ENCODE assay signal across 14 cellular contexts in genomic region chr13:36973621-36974268, GRCh38. TPM values are rescaled to one million over a fixed set of nuclear protein-coding genes. Genes with fewer than 3 reads are reported as not detected.
A peak's percentile ranks its signal among the peaks of the same experiment; 100 is the strongest.
DNase-seq lines count a peak whose midpoint lies in the region; ATAC-seq, FAIRE-seq and TF ChIP-seq lines count a peak whose summit lies in the region.
"Had no signal": no experiment of that assay in that cellular context is flagged by ENCODE, and none has a peak within 500 bp of the region (broad histone marks: within the 10 kb centered on the region; RNA-seq: fewer than 3 reads in every experiment).

No MANE protein-coding gene starts in this region.

- TF ChIP-seq POLR2A in GM12878 (IDR thresholded peaks at IDR 0.05; ENCODE audit: low read depth, low read length) (no peak), Peyer's patch (IDR thresholded peaks at IDR 0.05) (no peak)

- SMC1A ChIA-PET in GM12878 (lab: Charles Lee; ENCODE audit: uncharacterized antibody, unreplicated experiment), result interaction anchor here (0.6 to 1.7 kb wide), 8 partner anchors 9 to 531 kb away, joined by 3 to 4 read pairs (median 3); no protein-coding TSS in a partner anchor

- H3K27ac ChIP-seq in GM12878 (ENCODE audit: control insufficient read depth, insufficient read depth), result no peak overlapping the region
- H3K27ac ChIP-seq in Peyer's patch, result no peak overlapping the region
- H3K27ac ChIP-seq: thoracic aorta had no signal

- RAD21 ChIA-PET in GM12878 (lab: Charles Lee; ENCODE audit: unreplicated experiment), result interaction anchor here (0.7 to 1.5 kb wide), 5 partner anchors 7 to 116 kb away, joined by 3 to 5 read pairs (median 3); no protein-coding TSS in a partner anchor

- DNase-seq in GM12878 (ENCODE audit: low read depth, low spot score) (no peak), epidermal melanocyte (ENCODE audit: insufficient read length, low spot score) (no peak), D721Med (ENCODE audit: insufficient read length, low spot score) (no peak), Peyer's patch (no peak)
- DNase-seq in activated T-helper 2 cell treated with anti-CD3 and anti-CD28 coated beads, Interferon-gamma antibody, Interleukin-2, Interleukin-4, amounts not matched to agents 10 μg/mL and 5 μg/mL and 100 μg/mL, durations not matched to agents 14 hours and 24 hours and 36 hours (ENCODE audit: low spot score), result no peak
- DNase-seq: DMS79; kidney; stimulated activated CD4-positive, alpha-beta T cell treated with anti-CD3 and anti-CD28 coated beads, Interleukin-2, amount 100 ng/mL, for 24 hours had no signal

- no peak for TF ChIP-seq EP300 in GM12878 (IDR thresholded peaks at IDR 0.05; ENCODE audit: borderline replicate concordance in 1 of 2, control insufficient read depth in 1 of 2, low read depth in 2 of 2, low read length in 2 of 2)

- H3K27me3 ChIP-seq in GM12878 (replicated peaks in 1 of 2; ENCODE audit: control insufficient read depth in 2 of 2, insufficient read depth in 2 of 2, low read length in 1 of 2) (no peaks in the 10 kb centered on the region), Peyer's patch (no peaks in the 10 kb centered on the region)

- BruUV-seq in GM12878 (replicated peaks; lab: Mats Ljungman, UMichigan), result no TSS peak

- CTCF ChIA-PET in GM12878 (lab: Yijun Ruan, JAX), result interaction anchor here (0.6 to 2.2 kb wide), 7 partner anchors 9 to 691 kb away, joined by 3 to 13 read pairs (median 3); partner anchors contain the start of gene EXOSC8

- H3K9ac ChIP-seq in GM12878 (ENCODE audit: control insufficient read depth, insufficient read depth, low read length), result no peak overlapping the region

- H2AFZ ChIP-seq in GM12878 (ENCODE audit: control insufficient read depth, low read depth, low read length), result no peak overlapping the region

- TF ChIP-seq RAD21 in GM12878 (IDR thresholded peaks at IDR 0.05; ENCODE audit: insufficient read depth, low read depth, low read length), result no peak

- H3K4me1 ChIP-seq in GM12878 (ENCODE audit: control insufficient read depth, insufficient read depth, low read length), result peaks cover 7% of the 10 kb centered on the region; the same call in 1 of the 2 replicates
- no peaks in the 10 kb centered on the region for H3K4me1 ChIP-seq in Peyer's patch

- FAIRE-seq in GM12878 (lab: Jason Lieb, UNC) (peak; percentile 35), D721Med (lab: Jason Lieb, UNC) (no peak)

- intact Hi-C loops in GM12878 (cut with micrococcal nuclease; ENCODE audit: unreplicated experiment), result no loop called here
- intact Hi-C loops in activated T-helper 2 cell treated with anti-CD3 and anti-CD28 coated beads, Interferon-gamma antibody, Interleukin-2, Interleukin-4, amounts not matched to agents 10 μg/mL and 5 μg/mL and 100 μg/mL, durations not matched to agents 14 hours and 24 hours and 36 hours (cut with micrococcal nuclease), result no loop called here

- no peaks in the 10 kb centered on the region; the same call in 1 of the 2 replicates for H3K79me2 ChIP-seq in GM12878 (ENCODE audit: control insufficient read depth, insufficient read depth, low read length)

- H3K27ac Mint-ChIP-seq in activated T-helper 2 cell treated with anti-CD3 and anti-CD28 coated beads, Interferon-gamma antibody, Interleukin-2, Interleukin-4, amounts not matched to agents 10 μg/mL and 5 μg/mL and 100 μg/mL, durations not matched to agents 14 hours and 24 hours and 36 hours, result no peak overlapping the region
- H3K27ac Mint-ChIP-seq: brain had no signal

- POLR2A ChIA-PET in GM12878 (lab: Charles Lee), result no interaction called here

- peaks cover 2% of the 10 kb centered on the region for H3K4me1 Mint-ChIP-seq in activated T-helper 2 cell treated with anti-CD3 and anti-CD28 coated beads, Interferon-gamma antibody, Interleukin-2, Interleukin-4, amounts not matched to agents 10 μg/mL and 5 μg/mL and 100 μg/mL, durations not matched to agents 14 hours and 24 hours and 36 hours (ENCODE audit: low read depth)
- H3K4me1 Mint-ChIP-seq: brain had no signal

- in situ Hi-C loops in GM12878 (cut with MboI), result no loop called here

- WGBS in GM12878 (ENCODE audit: insufficient coverage, insufficient replicate concordance, low lambda C conversion rate, missing lambda C conversion rate), result 11% methylated on average over 5 of the region's 5 CpGs

- peaks cover 56% of the 10 kb centered on the region for H3K36me3 Mint-ChIP-seq in activated T-helper 2 cell treated with anti-CD3 and anti-CD28 coated beads, Interferon-gamma antibody, Interleukin-2, Interleukin-4, amounts not matched to agents 10 μg/mL and 5 μg/mL and 100 μg/mL, durations not matched to agents 14 hours and 24 hours and 36 hours (ENCODE audit: low read depth)

- no peak overlapping the region for H3K4me3 Mint-ChIP-seq in activated T-helper 2 cell treated with anti-CD3 and anti-CD28 coated beads, Interferon-gamma antibody, Interleukin-2, Interleukin-4, amounts not matched to agents 10 μg/mL and 5 μg/mL and 100 μg/mL, durations not matched to agents 14 hours and 24 hours and 36 hours (ENCODE audit: low read depth)
- H3K4me3 Mint-ChIP-seq: brain had no signal

- TF ChIP-seq CTCF in GM12878 (IDR thresholded peaks at IDR 0.05 in 2 of 3, conservative IDR thresholded peaks at IDR 0.05 in 1 of 3; ENCODE audit: control insufficient read depth in 2 of 3, extremely low read depth in 1 of 3, insufficient read depth in 1 of 3, low read depth in 3 of 3, low read length in 3 of 3) (no peak), D721Med (IDR thresholded peaks at IDR 0.05; ENCODE audit: insufficient read depth, missing control alignments) (no peak), Peyer's patch (IDR thresholded peaks at IDR 0.05) (no peak)

- no peak overlapping the region for H3K4me3 ChIP-seq in GM12878
- H3K4me3 ChIP-seq in Peyer's patch, result no peak overlapping the region
- H3K4me3 ChIP-seq: thoracic aorta had no signal

- no peaks in the 10 kb centered on the region for H4K20me1 ChIP-seq in GM12878 (ENCODE audit: control insufficient read depth, insufficient read depth)

- H3K27me3 Mint-ChIP-seq in activated T-helper 2 cell treated with anti-CD3 and anti-CD28 coated beads, Interferon-gamma antibody, Interleukin-2, Interleukin-4, amounts not matched to agents 10 μg/mL and 5 μg/mL and 100 μg/mL, durations not matched to agents 14 hours and 24 hours and 36 hours (ENCODE audit: low read depth), result no peaks in the 10 kb centered on the region
- H3K27me3 Mint-ChIP-seq: brain had no signal

- H3K36me3 ChIP-seq in GM12878 (ENCODE audit: control insufficient read depth in 2 of 2, insufficient read depth in 2 of 2, low read length in 1 of 2) (peaks cover 0 to 3% of the 10 kb centered on the region in 2 experiments), Peyer's patch (peaks cover 0 to 65% (median 0%) of the 10 kb centered on the region in 3 donors)

- H3K4me2 ChIP-seq in GM12878 (ENCODE audit: control insufficient read depth, insufficient read depth), result peak overlapping the region; percentile 7; the same call in 1 of the 2 replicates

- ATAC-seq in GM18907 (IDR thresholded peaks at IDR 0.05; ENCODE audit: unreplicated experiment) (peak; percentile 91), GM21723 (IDR thresholded peaks at IDR 0.05; ENCODE audit: unreplicated experiment) (peak; percentile 93), HG03342 (IDR thresholded peaks at IDR 0.05; ENCODE audit: unreplicated experiment) (peak; percentile 70), GM12878 (peak; percentile 92)
- ATAC-seq: SK-N-SH treated with all-trans-retinoic acid at 6 μM for 48 hours had no signal

- peaks cover 5% of the 10 kb centered on the region; the same call in 2 of the 3 replicates for H3K9me3 ChIP-seq in GM12878 (replicated peaks; ENCODE audit: control insufficient read depth, insufficient read depth, low read length)
- H3K9me3 ChIP-seq in Peyer's patch, result no peaks in the 10 kb centered on the region
- H3K9me3 ChIP-seq: thoracic aorta had no signal

- peaks cover 12% of the 10 kb centered on the region for H3K9me3 Mint-ChIP-seq in activated T-helper 2 cell treated with anti-CD3 and anti-CD28 coated beads, Interferon-gamma antibody, Interleukin-2, Interleukin-4, amounts not matched to agents 10 μg/mL and 5 μg/mL and 100 μg/mL, durations not matched to agents 14 hours and 24 hours and 36 hours

RNA-seq across cellular contexts. Expression of gene ALG5, which starts 25.4 kb away (rescaled TPM):
- total RNA-seq in GM12878 (2013; cell fraction: nucleolus; rRNA removed), result 19.6 and 20.0 TPM in 2 replicates
- 42.6 and 45.1 TPM in 2 replicates for total RNA-seq in GM12878 (2014; rRNA removed)
- 42.4 and 43.6 TPM in 2 replicates for total RNA-seq in GM12878 (2014; rRNA removed; fragmentation: Illumina TruSeq; extraction: Trizol)
- 30.8 and 34.3 TPM in 2 replicates for total RNA-seq in GM12878 (2021)
- polyA plus RNA-seq in GM12878 (2011; ENCODE audit: low read depth), result 20.8 TPM
- 23.9 and 30.6 TPM in 2 replicates for polyA plus RNA-seq in GM12878 (2011; rRNA removed)
- polyA plus RNA-seq in GM12878 (2011; cell fraction: cytosol; rRNA removed), result 7.9 and 8.4 TPM in 2 replicates
- 12.7 and 13.2 TPM in 2 replicates for polyA plus RNA-seq in GM12878 (2011; cell fraction: nucleus; rRNA removed)
- 25.4 and 32.8 TPM in 2 replicates for polyA plus RNA-seq in GM12878 (2012)
- 38.9 and 41.3 TPM in 2 replicates for polyA plus RNA-seq in GM12878 (2014; fragmentation: Illumina TruSeq; extraction: Trizol)
- 10 to 100 TPM; 61.6 to 79.9 TPM for polyA plus RNA-seq in GM12878 (2014; fragmentation: Nextera tagmentation; extraction: Ambion mirVana)
- polyA plus RNA-seq in GM12878 (2014; rRNA removed), result 30.6 and 36.8 TPM in 2 replicates
- polyA plus RNA-seq in GM12878 (2016; fragmentation: Nextera tagmentation; extraction: Ambion mirVana), result 10 to 100 TPM; 71.3 to 82.2 TPM
- 5.9 and 6.3 TPM in 2 replicates for polyA minus RNA-seq in GM12878 (2011; rRNA and poly(A)+ RNA removed)
- polyA minus RNA-seq in GM12878 (2011; cell fraction: cytosol; rRNA and poly(A)+ RNA removed), result 3.3 and 6.4 TPM in 2 replicates
- polyA minus RNA-seq in GM12878 (2011; cell fraction: nucleus; rRNA and poly(A)+ RNA removed), result 34.2 and 40.4 TPM in 2 replicates
- total RNA-seq in activated T-helper 2 cell treated with anti-CD3 and anti-CD28 coated beads, Interferon-gamma antibody, Interleukin-2, Interleukin-4, amounts not matched to agents 10 μg/mL and 5 μg/mL and 100 μg/mL, durations not matched to agents 14 hours and 24 hours and 36 hours, result 45.6 and 49.8 TPM in 2 replicates
- 10 to 100 TPM; 21.3 to 25.4 (median 22.3) TPM for total RNA-seq in Peyer's patch

RNA-seq across cellular contexts. Expression of gene EXOSC8, which starts 26.8 kb away (rescaled TPM):
- 68.2 and 75.3 TPM in 2 replicates for total RNA-seq in GM12878 (2013; cell fraction: nucleolus; rRNA removed)
- 72.9 and 82.5 TPM in 2 replicates for total RNA-seq in GM12878 (2014; rRNA removed)
- 87.0 and 96.0 TPM in 2 replicates for total RNA-seq in GM12878 (2014; rRNA removed; fragmentation: Illumina TruSeq; extraction: Trizol)
- 68.5 and 69.0 TPM in 2 replicates for total RNA-seq in GM12878 (2021)
- polyA plus RNA-seq in GM12878 (2011; ENCODE audit: low read depth), result 69.5 TPM
- polyA plus RNA-seq in GM12878 (2011; rRNA removed), result 102 and 139 TPM in 2 replicates
- 52.8 and 64.0 TPM in 2 replicates for polyA plus RNA-seq in GM12878 (2011; cell fraction: cytosol; rRNA removed)
- 83.0 and 88.2 TPM in 2 replicates for polyA plus RNA-seq in GM12878 (2011; cell fraction: nucleus; rRNA removed)
- polyA plus RNA-seq in GM12878 (2012), result 64.0 and 86.5 TPM in 2 replicates
- 128 and 148 TPM in 2 replicates for polyA plus RNA-seq in GM12878 (2014; fragmentation: Illumina TruSeq; extraction: Trizol)
- polyA plus RNA-seq in GM12878 (2014; fragmentation: Nextera tagmentation; extraction: Ambion mirVana), result 100 to 1,000 TPM; 548 to 553 TPM
- 88.3 and 102 TPM in 2 replicates for polyA plus RNA-seq in GM12878 (2014; rRNA removed)
- polyA plus RNA-seq in GM12878 (2016; fragmentation: Nextera tagmentation; extraction: Ambion mirVana), result 100 to 1,000 TPM; 237 to 264 TPM
- polyA minus RNA-seq in GM12878 (2011; rRNA and poly(A)+ RNA removed), result 31.8 and 43.3 TPM in 2 replicates
- 19.8 and 21.8 TPM in 2 replicates for polyA minus RNA-seq in GM12878 (2011; cell fraction: cytosol; rRNA and poly(A)+ RNA removed)
- polyA minus RNA-seq in GM12878 (2011; cell fraction: nucleus; rRNA and poly(A)+ RNA removed), result 18.9 and 21.9 TPM in 2 replicates
- 117 and 126 TPM in 2 replicates for total RNA-seq in activated T-helper 2 cell treated with anti-CD3 and anti-CD28 coated beads, Interferon-gamma antibody, Interleukin-2, Interleukin-4, amounts not matched to agents 10 μg/mL and 5 μg/mL and 100 μg/mL, durations not matched to agents 14 hours and 24 hours and 36 hours
- 10 to 100 TPM; 24.8 to 68.5 (median 25.3) TPM for total RNA-seq in Peyer's patch

RNA-seq across cellular contexts. Expression of gene SMAD9, which starts 53.7 kb away (rescaled TPM):
- not detected in 2 replicates for total RNA-seq in GM12878 (2013; cell fraction: nucleolus; rRNA removed)
- total RNA-seq in GM12878 (2014; rRNA removed), result not detected in 2 replicates
- not detected in 2 replicates for total RNA-seq in GM12878 (2014; rRNA removed; fragmentation: Illumina TruSeq; extraction: Trizol)
- 0.05 TPM in 1 of 2 replicates, not detected in the other for total RNA-seq in GM12878 (2021)
- polyA plus RNA-seq in GM12878 (2011; ENCODE audit: low read depth), result 0.10 TPM
- not detected in 2 replicates for polyA plus RNA-seq in GM12878 (2011; rRNA removed)
- polyA plus RNA-seq in GM12878 (2011; cell fraction: cytosol; rRNA removed), result not detected in 2 replicates
- not detected in 2 replicates for polyA plus RNA-seq in GM12878 (2011; cell fraction: nucleus; rRNA removed)
- polyA plus RNA-seq in GM12878 (2012), result 0.08 and 0.18 TPM in 2 replicates
- polyA plus RNA-seq in GM12878 (2014; fragmentation: Illumina TruSeq; extraction: Trizol), result not detected in 2 replicates
- polyA plus RNA-seq in GM12878 (2014; fragmentation: Nextera tagmentation; extraction: Ambion mirVana), result under 1 TPM; 0.22 to 0.69 TPM
- 0.03 TPM in 1 of 2 replicates, not detected in the other for polyA plus RNA-seq in GM12878 (2014; rRNA removed)
- under 1 TPM; 0.29 to 0.55 TPM for polyA plus RNA-seq in GM12878 (2016; fragmentation: Nextera tagmentation; extraction: Ambion mirVana)
- not detected in 2 replicates for polyA minus RNA-seq in GM12878 (2011; rRNA and poly(A)+ RNA removed)
- not detected in 2 replicates for polyA minus RNA-seq in GM12878 (2011; cell fraction: cytosol; rRNA and poly(A)+ RNA removed)
- polyA minus RNA-seq in GM12878 (2011; cell fraction: nucleus; rRNA and poly(A)+ RNA removed), result not detected in 2 replicates
- not detected in 2 replicates for total RNA-seq in activated T-helper 2 cell treated with anti-CD3 and anti-CD28 coated beads, Interferon-gamma antibody, Interleukin-2, Interleukin-4, amounts not matched to agents 10 μg/mL and 5 μg/mL and 100 μg/mL, durations not matched to agents 14 hours and 24 hours and 36 hours
- 10 to 100 TPM in 1 of 4 donors, 1 to 10 TPM in 3; 3.2 to 10.7 (median 4.0) TPM for total RNA-seq in Peyer's patch
